In the genomic region with DNA sequence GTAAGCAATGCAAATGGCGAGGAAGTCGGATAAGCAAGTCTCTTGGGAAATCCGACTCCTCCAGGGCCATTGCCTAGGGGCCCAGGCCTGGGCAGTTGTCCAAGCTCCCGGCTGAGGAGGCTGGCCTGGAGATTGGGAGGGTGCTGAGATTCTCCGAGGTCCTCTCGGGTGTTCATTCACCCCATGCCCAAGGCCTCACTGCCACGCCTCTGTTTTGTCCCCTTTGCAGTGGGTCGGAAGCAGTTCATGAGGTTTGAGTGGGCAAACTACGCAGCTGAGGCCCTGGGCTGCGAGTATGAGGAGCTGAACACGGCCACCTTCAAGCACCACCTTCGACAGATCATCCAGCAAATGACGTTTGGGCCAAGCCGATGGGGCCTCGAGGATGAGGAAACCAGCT, we compare ENCODE assay signal across 31 cellular contexts.
"Had no signal": no experiment of that assay in that cellular context is flagged by ENCODE, and none has a peak within 500 bp of the region (broad histone marks: within the 10 kb centered on the region; RNA-seq: fewer than 3 reads in every experiment).

No MANE protein-coding gene starts in this region.

- H3K27ac Mint-ChIP-seq: activated CD4-positive, alpha-beta memory T cell treated with anti-CD3 and anti-CD28 coated beads, Interleukin-2, amount 10 ng/mL, durations not matched to agents 7 days and 5 days; activated CD4-positive, alpha-beta T cell treated with anti-CD3 and anti-CD28 coated beads for 36 hours; activated CD4-positive, alpha-beta T cell treated with anti-CD3 and anti-CD28 coated beads, Interleukin-2, amount 10 ng/mL, durations not matched to agents 24 days and 14 days; activated naive CD8-positive, alpha-beta T cell; activated T-cell treated with anti-CD3 and anti-CD28 coated beads, Interleukin-2, amount 50 U/mL, for 24 hours; activated T-cell treated with anti-CD3 and anti-CD28 coated beads, Interleukin-2, amount 50 U/mL, for 72 hours; T-helper 17 cell had no signal

- H3K36me3 ChIP-seq: brain microvascular endothelial cell, colonic mucosa, esophagus squamous epithelium, gastroesophageal sphincter had no signal

- H3K27ac ChIP-seq: brain microvascular endothelial cell, colonic mucosa, epithelial cell of prostate, esophagus squamous epithelium, gastroesophageal sphincter had no signal

- H3K4me3 Mint-ChIP-seq: activated CD4-positive, alpha-beta memory T cell treated with anti-CD3 and anti-CD28 coated beads, Interleukin-2, amount 10 ng/mL, durations not matched to agents 7 days and 5 days; activated CD4-positive, alpha-beta T cell treated with anti-CD3 and anti-CD28 coated beads for 36 hours; activated CD4-positive, alpha-beta T cell treated with anti-CD3 and anti-CD28 coated beads, Interleukin-2, amount 10 ng/mL, durations not matched to agents 24 days and 14 days; activated naive CD8-positive, alpha-beta T cell; activated T-cell treated with anti-CD3 and anti-CD28 coated beads, Interleukin-2, amount 50 U/mL, for 24 hours; activated T-cell treated with anti-CD3 and anti-CD28 coated beads, Interleukin-2, amount 50 U/mL, for 72 hours; T-helper 17 cell had no signal

- H3K27me3 Mint-ChIP-seq: activated CD4-positive, alpha-beta T cell treated with anti-CD3 and anti-CD28 coated beads, Interleukin-2, amount 10 ng/mL, durations not matched to agents 24 days and 14 days had no signal

- H3K9me3 ChIP-seq: colonic mucosa, esophagus squamous epithelium, gastroesophageal sphincter had no signal

- H3K27me3 ChIP-seq: brain microvascular endothelial cell, colonic mucosa had no signal

- FAIRE-seq: astrocyte, bronchial epithelial cell, endometrium, endothelial cell of umbilical vein had no signal

- H3K4me3 ChIP-seq: colonic mucosa, esophagus squamous epithelium, gastroesophageal sphincter had no signal

- H3K36me3 Mint-ChIP-seq: activated naive CD8-positive, alpha-beta T cell had no signal

- H3K4me1 ChIP-seq: colonic mucosa, esophagus squamous epithelium, gastroesophageal sphincter had no signal

- H3K9me3 Mint-ChIP-seq: activated T-cell treated with anti-CD3 and anti-CD28 coated beads, Interleukin-2, amount 50 U/mL, for 24 hours had no signal

- DNase-seq: activated CD4-positive, alpha-beta memory T cell treated with anti-CD3 and anti-CD28 coated beads, Interleukin-2, amount 10 ng/mL, durations not matched to agents 7 days and 5 days; activated CD4-positive, alpha-beta T cell treated with anti-CD3 and anti-CD28 coated beads for 36 hours; activated CD4-positive, alpha-beta T cell treated with anti-CD3 and anti-CD28 coated beads, Interleukin-2, amount 10 ng/mL, durations not matched to agents 24 days and 14 days; activated CD4-positive, alpha-beta T cell treated with anti-CD3 and anti-CD28 coated beads, Interleukin-2, amount 50 U/mL, for 4 hours; activated CD4-positive, CD25-positive, alpha-beta regulatory T cell; activated CD4-positive, CD25-positive, alpha-beta regulatory T cell treated with anti-CD3 and anti-CD28 coated beads, Interleukin-2, amount 50 U/mL, for 72 hours; activated CD8-positive, alpha-beta memory T cell treated with anti-CD3 and anti-CD28 coated beads, Interleukin-2, amount 50 U/mL, for 48 hours; activated effector memory CD4-positive, alpha-beta T cell treated with Interleukin-2 at 50 U/mL for 16 hours; activated gamma-delta T cell treated with Interleukin-2 at 50 U/mL for 16 hours; activated naive CD4-positive, alpha-beta T cell treated with anti-CD3 and anti-CD28 coated beads, Interleukin-2, amount 50 U/mL, for 16 hours; activated naive CD4-positive, alpha-beta T cell treated with Interleukin-2 at 50 U/mL for 16 hours; activated T-cell treated with anti-CD3 and anti-CD28 coated beads for 4 hours; activated T-cell treated with anti-CD3 and anti-CD28 coated beads, Interleukin-2, amount 50 U/mL, for 24 hours; activated T-cell treated with anti-CD3 and anti-CD28 coated beads, Interleukin-2, amount 50 U/mL, for 72 hours; amniotic stem cell; anterior cingulate cortex; brain microvascular endothelial cell; caudate nucleus; colonic mucosa; effector CD8-positive, alpha-beta T cell; esophagus squamous epithelium; foreskin melanocyte; T-helper 1 cell; T-helper 17 cell had no signal

- ATAC-seq: activated CD4-positive, alpha-beta T cell treated with anti-CD3 and anti-CD28 coated beads for 36 hours; activated T-cell treated with anti-CD3 and anti-CD28 coated beads, Interleukin-2, amount 50 U/mL, for 72 hours; gastroesophageal sphincter; T-helper 17 cell had no signal

- H3K4me1 Mint-ChIP-seq: activated CD4-positive, alpha-beta memory T cell treated with anti-CD3 and anti-CD28 coated beads, Interleukin-2, amount 10 ng/mL, durations not matched to agents 7 days and 5 days; activated CD4-positive, alpha-beta T cell treated with anti-CD3 and anti-CD28 coated beads for 36 hours; activated CD4-positive, alpha-beta T cell treated with anti-CD3 and anti-CD28 coated beads, Interleukin-2, amount 10 ng/mL, durations not matched to agents 24 days and 14 days; T-helper 17 cell had no signal
